ENCODE assay signal across 18 cellular contexts in the genomic region with DNA sequence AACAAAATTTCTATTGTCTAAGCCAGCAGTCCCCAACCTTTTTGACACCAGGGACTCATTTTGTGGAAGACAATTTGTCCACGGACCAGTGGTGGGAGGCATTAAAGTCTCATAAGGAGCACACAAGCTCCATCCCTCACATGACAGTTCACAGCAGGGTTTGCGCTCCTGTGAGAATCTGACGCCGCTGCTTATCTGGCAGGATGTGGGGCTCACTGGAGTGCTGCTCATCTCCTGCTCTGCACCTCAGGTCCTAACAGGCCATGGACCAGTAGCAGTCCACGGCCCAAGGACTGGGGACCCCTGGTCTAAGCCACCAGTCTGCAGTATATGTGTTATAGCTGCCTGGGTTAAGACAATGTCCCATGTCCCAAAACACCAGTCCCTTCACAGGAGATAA. TPM values are rescaled to one million over a fixed set of nuclear protein-coding genes. Genes with fewer than 3 reads are reported as not detected.
DNase-seq lines count a peak whose midpoint lies in the region; ATAC-seq lines count a peak whose summit lies in the region.
"Had no signal": no experiment of that assay in that cellular context is flagged by ENCODE, and none has a peak within 500 bp of the region (broad histone marks: within the 10 kb centered on the region; RNA-seq: fewer than 3 reads in every experiment).

No MANE protein-coding gene starts in this region.

- H3K4me3 ChIP-seq in CD8-positive, alpha-beta memory T cell (ENCODE audit: low read length) = no peak overlapping the region
- H3K4me3 ChIP-seq: BLaER1, gastroesophageal sphincter, lung had no signal

- intact Hi-C loops in activated T-helper 2 cell treated with anti-CD3 and anti-CD28 coated beads, Interferon-gamma antibody, Interleukin-2, Interleukin-4, amounts not matched to agents 10 μg/mL and 5 μg/mL and 100 μg/mL, durations not matched to agents 14 hours and 24 hours and 36 hours (cut with micrococcal nuclease) = no loop called here

- peak; percentile 17 for DNase-seq in activated T-cell treated with anti-CD3 and anti-CD28 coated beads, Interleukin-2, amount 50 U/mL, for 4 hours
- no peak for DNase-seq in activated T-cell treated with anti-CD3 and anti-CD28 coated beads, Interleukin-2, amount 50 U/mL, for 1 hour
- peak in 1 of 5 donors; percentile 38 for DNase-seq in CD8-positive, alpha-beta memory T cell
- DNase-seq in activated T-helper 2 cell treated with anti-CD3 and anti-CD28 coated beads, Interferon-gamma antibody, Interleukin-2, Interleukin-4, amounts not matched to agents 10 μg/mL and 5 μg/mL and 100 μg/mL, durations not matched to agents 14 hours and 24 hours and 36 hours (ENCODE audit: low spot score) = no peak
- no peak for DNase-seq in naive B cell
- DNase-seq in hepatic stellate cell (ENCODE audit: low spot score) = no peak
- no peak for DNase-seq in OCI-M2 (lab: John Stamatoyannopoulos, UW; ENCODE audit: unreplicated experiment)
- no peak for DNase-seq in HT-29 (ENCODE audit: low spot score)
- DNase-seq: activated T-cell treated with anti-CD3 and anti-CD28 coated beads, Interleukin-2, amount 50 U/mL, for 48 hours; cortex of kidney; GOT3; NCI-H2081; OCI-M1 had no signal

- POLR2A ChIA-PET in CD8-positive, alpha-beta memory T cell (lab: Charles Lee) = interaction anchor here (2.5 kb wide), 1 partner anchor 227 kb away, joined by 7 read pairs; no protein-coding TSS in a partner anchor

- CTCF ChIA-PET in CD8-positive, alpha-beta memory T cell (lab: Charles Lee) = interaction anchor here (1.0 to 10.1 kb wide), 7 partner anchors 15 to 236 kb away, joined by 3 to 89 read pairs (median 7); no protein-coding TSS in a partner anchor

- no peak overlapping the region for H3K27ac ChIP-seq in CD8-positive, alpha-beta memory T cell (ENCODE audit: low read depth, low read length)
- H3K27ac ChIP-seq: BLaER1, gastroesophageal sphincter had no signal

- H3K4me1 Mint-ChIP-seq in activated T-cell treated with anti-CD3 and anti-CD28 coated beads, Interleukin-2, amount 50 U/mL, for 4 hours (ENCODE audit: low read depth) = peaks cover 79% of the 10 kb centered on the region
- H3K4me1 Mint-ChIP-seq in CD8-positive, alpha-beta memory T cell = peaks cover 62 to 75% (median 70%) of the 10 kb centered on the region in 3 donors
- H3K4me1 Mint-ChIP-seq in activated T-helper 2 cell treated with anti-CD3 and anti-CD28 coated beads, Interferon-gamma antibody, Interleukin-2, Interleukin-4, amounts not matched to agents 10 μg/mL and 5 μg/mL and 100 μg/mL, durations not matched to agents 14 hours and 24 hours and 36 hours (ENCODE audit: low read depth) = peaks cover 75% of the 10 kb centered on the region
- H3K4me1 Mint-ChIP-seq in naive B cell = peaks cover 77 to 93% (median 78%) of the 10 kb centered on the region in 3 donors

- peak overlapping the region; percentile 7 for H3K4me3 Mint-ChIP-seq in activated T-cell treated with anti-CD3 and anti-CD28 coated beads, Interleukin-2, amount 50 U/mL, for 4 hours
- peak overlapping the region in 3 of 7 donors; percentile 8 to 41 (median 28) for H3K4me3 Mint-ChIP-seq in CD8-positive, alpha-beta memory T cell
- H3K4me3 Mint-ChIP-seq in activated T-helper 2 cell treated with anti-CD3 and anti-CD28 coated beads, Interferon-gamma antibody, Interleukin-2, Interleukin-4, amounts not matched to agents 10 μg/mL and 5 μg/mL and 100 μg/mL, durations not matched to agents 14 hours and 24 hours and 36 hours (ENCODE audit: low read depth) = no peak overlapping the region
- H3K4me3 Mint-ChIP-seq in naive B cell = no peak overlapping the region
- H3K4me3 Mint-ChIP-seq: brain had no signal

- peaks cover 5% of the 10 kb centered on the region for H3K36me3 Mint-ChIP-seq in activated T-cell treated with anti-CD3 and anti-CD28 coated beads, Interleukin-2, amount 50 U/mL, for 4 hours (ENCODE audit: insufficient read depth)
- peaks cover 3 to 5% (median 4%) of the 10 kb centered on the region in 3 donors for H3K36me3 Mint-ChIP-seq in CD8-positive, alpha-beta memory T cell
- H3K36me3 Mint-ChIP-seq in activated T-helper 2 cell treated with anti-CD3 and anti-CD28 coated beads, Interferon-gamma antibody, Interleukin-2, Interleukin-4, amounts not matched to agents 10 μg/mL and 5 μg/mL and 100 μg/mL, durations not matched to agents 14 hours and 24 hours and 36 hours (ENCODE audit: low read depth) = peaks cover 20% of the 10 kb centered on the region
- H3K36me3 Mint-ChIP-seq in naive B cell = peaks cover 9 to 23% of the 10 kb centered on the region in 2 donors
- H3K36me3 Mint-ChIP-seq: brain had no signal

- peak overlapping the region; percentile 9 to 97 (median 76) for H3K27ac Mint-ChIP-seq in CD8-positive, alpha-beta memory T cell
- H3K27ac Mint-ChIP-seq in activated T-helper 2 cell treated with anti-CD3 and anti-CD28 coated beads, Interferon-gamma antibody, Interleukin-2, Interleukin-4, amounts not matched to agents 10 μg/mL and 5 μg/mL and 100 μg/mL, durations not matched to agents 14 hours and 24 hours and 36 hours = peak overlapping the region; percentile 27
- H3K27ac Mint-ChIP-seq in naive B cell = peak overlapping the region in 4 of 6 donors; percentile 7 to 96 (median 55)
- H3K27ac Mint-ChIP-seq: brain had no signal

- H3K4me1 ChIP-seq in CD8-positive, alpha-beta memory T cell (ENCODE audit: insufficient read depth, low read length) = peaks cover 81% of the 10 kb centered on the region
- H3K4me1 ChIP-seq: gastroesophageal sphincter had no signal

- no peak for ATAC-seq in activated T-cell treated with anti-CD3 and anti-CD28 coated beads, Interleukin-2, amount 50 U/mL, for 4 hours
- no peak for ATAC-seq in naive B cell (ENCODE audit: low read depth in 2 of 2)
- ATAC-seq: gastroesophageal sphincter, Right ventricle myocardium inferior had no signal

- no peaks in the 10 kb centered on the region for H3K9me3 Mint-ChIP-seq in activated T-cell treated with anti-CD3 and anti-CD28 coated beads, Interleukin-2, amount 50 U/mL, for 4 hours
- no peaks in the 10 kb centered on the region for H3K9me3 Mint-ChIP-seq in CD8-positive, alpha-beta memory T cell
- no peaks in the 10 kb centered on the region for H3K9me3 Mint-ChIP-seq in activated T-helper 2 cell treated with anti-CD3 and anti-CD28 coated beads, Interferon-gamma antibody, Interleukin-2, Interleukin-4, amounts not matched to agents 10 μg/mL and 5 μg/mL and 100 μg/mL, durations not matched to agents 14 hours and 24 hours and 36 hours
- H3K9me3 Mint-ChIP-seq in naive B cell = peaks cover 0 to 5% (median 0%) of the 10 kb centered on the region in 7 donors
- H3K9me3 Mint-ChIP-seq: brain had no signal

- H3K27me3 Mint-ChIP-seq in activated T-cell treated with anti-CD3 and anti-CD28 coated beads, Interleukin-2, amount 50 U/mL, for 4 hours (ENCODE audit: low read depth) = no peaks in the 10 kb centered on the region
- peaks cover 0 to 1% of the 10 kb centered on the region in 2 donors for H3K27me3 Mint-ChIP-seq in CD8-positive, alpha-beta memory T cell
- no peaks in the 10 kb centered on the region for H3K27me3 Mint-ChIP-seq in activated T-helper 2 cell treated with anti-CD3 and anti-CD28 coated beads, Interferon-gamma antibody, Interleukin-2, Interleukin-4, amounts not matched to agents 10 μg/mL and 5 μg/mL and 100 μg/mL, durations not matched to agents 14 hours and 24 hours and 36 hours (ENCODE audit: low read depth)
- H3K27me3 Mint-ChIP-seq in naive B cell = no peaks in the 10 kb centered on the region
- H3K27me3 Mint-ChIP-seq: brain had no signal

- no peaks in the 10 kb centered on the region for H3K36me3 ChIP-seq in CD8-positive, alpha-beta memory T cell (ENCODE audit: insufficient read depth, low read length)
- H3K36me3 ChIP-seq: BLaER1 had no signal

- H3K27me3 ChIP-seq in CD8-positive, alpha-beta memory T cell (ENCODE audit: insufficient read depth, low read length, poor library complexity, severe bottlenecking) = no peaks in the 10 kb centered on the region
- H3K27me3 ChIP-seq: BLaER1, gastroesophageal sphincter had no signal

- no peaks in the 10 kb centered on the region for H3K9me3 ChIP-seq in CD8-positive, alpha-beta memory T cell (ENCODE audit: low read length)
- H3K9me3 ChIP-seq: BLaER1, gastroesophageal sphincter had no signal

RNA-seq across cellular contexts. Expression of gene VCPKMT, which starts 27.2 kb away (rescaled TPM):
- total RNA-seq in activated T-cell treated with anti-CD3 and anti-CD28 coated beads, Interleukin-2, amount 50 U/mL, for 4 hours = 10 to 100 TPM; 16.0 to 21.8 (median 19.4) TPM
- 10 to 100 TPM; 16.5 to 19.9 TPM for total RNA-seq in CD8-positive, alpha-beta memory T cell
- 11.7 TPM for polyA plus RNA-seq in CD8-positive, alpha-beta memory T cell
- total RNA-seq in activated T-helper 2 cell treated with anti-CD3 and anti-CD28 coated beads, Interferon-gamma antibody, Interleukin-2, Interleukin-4, amounts not matched to agents 10 μg/mL and 5 μg/mL and 100 μg/mL, durations not matched to agents 14 hours and 24 hours and 36 hours = 9.7 and 10.1 TPM in 2 replicates
- 10 to 100 TPM; 24.5 to 43.3 (median 36.5) TPM for polyA plus RNA-seq in naive B cell (ENCODE audit: low read depth in 6 of 6)
- total RNA-seq in HT-29 (2014; rRNA removed; shearing (Covaris generic)) = 5.9 and 6.4 TPM in 2 replicates
